9 cellular contexts compared by ENCODE assay signal in genomic region chr10:98135222-98135899, GRCh38. TPM values are rescaled to one million over a fixed set of nuclear protein-coding genes. Genes with fewer than 3 reads are reported as not detected.
DNase-seq lines count a peak whose midpoint lies in the region; ATAC-seq, FAIRE-seq and TF ChIP-seq lines count a peak whose summit lies in the region.
"Had no signal": no experiment of that assay in that cellular context is flagged by ENCODE, and none has a peak within 500 bp of the region (broad histone marks: within the 10 kb centered on the region; RNA-seq: fewer than 3 reads in every experiment).

No MANE protein-coding gene starts in this region.

- no peak for TF ChIP-seq CTCF in A549 (IDR thresholded peaks at IDR 0.05)
- no peak for TF ChIP-seq CTCF in RWPE1 (conservative IDR thresholded peaks at IDR 0.05; ENCODE audit: low read depth)
- no peak for TF ChIP-seq CTCF in fibroblast of the aortic adventitia (IDR thresholded peaks at IDR 0.05; ENCODE audit: insufficient read depth, low read length)
- no peak for TF ChIP-seq CTCF in prostate gland (IDR thresholded peaks at IDR 0.05)

- no peak for TF ChIP-seq RAD21 in A549 (conservative IDR thresholded peaks at IDR 0.05 in 1 of 2, IDR thresholded peaks at IDR 0.05 in 1 of 2)

- WGBS in A549 (ENCODE audit: missing lambda C conversion rate) = 10% methylated on average over 13 of the region's 13 CpGs
- WGBS in prostate gland = 15% methylated on average over 13 of the region's 13 CpGs

- peak in 1 of 2 experiments; percentile 17; a peak in 2 of 6 replicates for ATAC-seq in A549
- peak; percentile 2 for ATAC-seq in GM19395 (IDR thresholded peaks at IDR 0.05; ENCODE audit: unreplicated experiment)

- H3K9me3 ChIP-seq in A549 (peaks cover 11% of the 10 kb centered on the region; the same call in 2 of the 3 replicates), prostate gland (no peaks in the 10 kb centered on the region)

- POLR2A ChIA-PET in A549 (lab: Yijun Ruan, JAX) = interaction anchor here (0.5 to 1.4 kb wide), 3 partner anchors 174 to 1485 kb away, joined by 3 to 6 read pairs (median 5); partner anchors contain the start of gene SLC25A28
- POLR2A ChIA-PET in RWPE1 (lab: Yijun Ruan, JAX; ENCODE audit: low non-redundant PET) = interaction anchor here (0.7 kb wide), 2 partner anchors 11 to 76 kb away, joined by 3 to 4 read pairs; no protein-coding TSS in a partner anchor

- CTCF ChIA-PET in A549 (lab: Yijun Ruan, JAX) (interaction anchor here (0.6 to 1.4 kb wide), 4 partner anchors 36 to 1063 kb away, joined by 3 to 5 read pairs (median 4); no protein-coding TSS in a partner anchor), RWPE1 (lab: Yijun Ruan, JAX) (interaction anchor here (0.6 to 1.4 kb wide), 3 partner anchors 39 to 1424 kb away, joined by 3 to 9 read pairs (median 4); no protein-coding TSS in a partner anchor)

- peak overlapping the region; percentile 89 to 99 for H3K27ac ChIP-seq in A549
- peak overlapping the region; percentile 86 for H3K27ac ChIP-seq in RWPE1
- H3K27ac ChIP-seq in prostate gland = peak overlapping the region; percentile 81 to 84
- H3K27ac ChIP-seq in caudate nucleus (ENCODE audit: low read depth, low read length) = no peak overlapping the region

- intact Hi-C loops in prostate gland (cut with DNase I) = no loop called here

- TF ChIP-seq POLR2A in A549 (IDR thresholded peaks at IDR 0.05; ENCODE audit: low read length) = no peak
- TF ChIP-seq POLR2A in prostate gland (IDR thresholded peaks at IDR 0.05) = no peak

- H3K27me3 ChIP-seq in prostate gland (replicated peaks; ENCODE audit: insufficient read depth) = no peaks in the 10 kb centered on the region

- H3K4me1 ChIP-seq in A549 (peaks cover 12% of the 10 kb centered on the region; the same call in 2 of the 3 replicates), prostate gland (replicated peaks) (peaks cover 1% of the 10 kb centered on the region)

- peak overlapping the region; percentile 88 for H3K4me2 ChIP-seq in A549

- H3K4me3 ChIP-seq in A549 = peak overlapping the region; percentile 86
- peak overlapping the region; percentile 94 for H3K4me3 ChIP-seq in fibroblast of the aortic adventitia (ENCODE audit: low read depth, low read length)
- peak overlapping the region; percentile 80 to 81 for H3K4me3 ChIP-seq in prostate gland

- TF ChIP-seq EP300 in A549 (IDR thresholded peaks at IDR 0.05) = no peak

- no peak for FAIRE-seq in A549 (lab: Jason Lieb, UNC)
- FAIRE-seq: islet of Langerhans had no signal

- H3K36me3 ChIP-seq in prostate gland = no peaks in the 10 kb centered on the region

- peak in 1 of 2 experiments; percentile 14 for DNase-seq in A549 (ENCODE audit: low read depth in 1 of 2, low spot score in 1 of 2)
- DNase-seq in RWPE1 (ENCODE audit: low spot score) = no peak
- DNase-seq in fibroblast of the aortic adventitia (ENCODE audit: low read depth) = peak; percentile 31
- DNase-seq in prostate gland (ENCODE audit: low spot score) = peak; percentile 10
- DNase-seq in caudate nucleus (lab: John Stamatoyannopoulos, UW) = no peak
- DNase-seq in stimulated activated CD8-positive, alpha-beta memory T cell treated with anti-CD3 and anti-CD28 coated beads, Interleukin-4, amount 100 ng/mL, for 48 hours = no peak
- no peak for DNase-seq in amniotic stem cell (lab: John Stamatoyannopoulos, UW)

TF ChIP-seq in A549, 52 proteins besides CTCF, POLR2A, EP300 and RAD21:
- TF ChIP-seq POLR2AphosphoS2 (conservative IDR thresholded peaks at IDR 0.05; ENCODE audit: low read length) (no peak), E2F6 (IDR thresholded peaks at IDR 0.05; ENCODE audit: borderline replicate concordance, low read depth) (no peak), KDM1A (IDR thresholded peaks at IDR 0.05; ENCODE audit: low read depth) (0 out of 2 replicates have a peak, but pooled peaks have one; percentile 54)
TF ChIP-seq in A549: peak in this region for 1.

RNA-seq across cellular contexts. Expression of gene R3HCC1L, which starts 0.9 kb away (rescaled TPM):
- 13.8 and 15.2 TPM in 2 replicates for polyA plus RNA-seq in A549 (2011; rRNA removed)
- polyA plus RNA-seq in A549 (2012; cell fraction: cytosol; rRNA removed) = 4.7 and 4.8 TPM in 2 replicates
- 3.0 and 5.1 TPM in 2 replicates for polyA plus RNA-seq in A549 (2012; cell fraction: nucleus; rRNA removed)
- 11.0 to 11.9 TPM (median 11.4 TPM) in 3 replicates for polyA plus RNA-seq in A549 (2017; fragmentation: RNase III; extraction: RNeasy Plus Mini Kit Qiagen cat#74134 plus additional on column Dnase treatment)
- 10.9 and 13.2 TPM in 2 replicates for polyA minus RNA-seq in A549 (2011; rRNA and poly(A)+ RNA removed)
- 10.8 and 19.6 TPM in 2 replicates for total RNA-seq in fibroblast of the aortic adventitia (ENCODE audit: low replicate concordance)
- 10 to 100 TPM; 14.2 to 26.0 TPM for total RNA-seq in prostate gland

Comparison
In these comparisons a context has a peak if more than half of its experiments do, and no peak if none do; other contexts are left out.
1. DNase-seq: peak in fibroblast of the aortic adventitia (single experiment) and prostate gland (single experiment); none in RWPE1 (single experiment), caudate nucleus (0 of 61), stimulated activated CD8-positive, alpha-beta memory T cell treated with anti-CD3 and anti-CD28 coated beads, Interleukin-4, amount 100 ng/mL, for 48 hours (single experiment) and amniotic stem cell (single experiment).
2. Peak in every context shown above with its lines, with median percentiles within 50 percentile points of each other: H3K4me3 ChIP-seq.